Comparison of ENCODE assay signal across 8 cellular contexts in genomic region chrX:74422576-74423288, GRCh38. TPM values are rescaled to one million over a fixed set of nuclear protein-coding genes. Genes with fewer than 3 reads are reported as not detected.
A peak's percentile ranks its signal among the peaks of the same experiment; 100 is the strongest.
DNase-seq lines count a peak whose midpoint lies in the region; ATAC-seq and TF ChIP-seq lines count a peak whose summit lies in the region.

No MANE protein-coding gene starts in this region.

- TF ChIP-seq POLR2A in ovary (IDR thresholded peaks at IDR 0.05): peak; percentile 27

- no peaks in the 10 kb centered on the region for H3K36me3 ChIP-seq in ovary

- peak overlapping the region; percentile 52 for H3K4me3 ChIP-seq in ovary

- peak; percentile 62 to 69 for ATAC-seq in left cardiac atrium
- no peak for ATAC-seq in HG02973 (IDR thresholded peaks at IDR 0.05; ENCODE audit: unreplicated experiment)

- H3K9me3 ChIP-seq in ovary: no peaks in the 10 kb centered on the region

- DNase-seq in Ammon's horn (ENCODE audit: low spot score) (peak; percentile 63), HK-2 (ENCODE audit: unreplicated experiment) (peak; percentile 24), left cardiac atrium (peak; percentile 72), ovary (peak; percentile 64 to 77 (median 71)), NCI-H345 treated with DMSO at 0.1 percent for 48 hours (lab: John Stamatoyannopoulos, UW; ENCODE audit: unreplicated experiment) (no peak), cerebellar nuclear complex (lab: John Stamatoyannopoulos, UW) (no peak)

- TF ChIP-seq CTCF in ovary (IDR thresholded peaks at IDR 0.05): peak in 1 of 3 donors; percentile 8

- WGBS in ovary, 3 donors: 24 to 32% (median 32%) methylated on average over 42 to 44 of the region's 44 CpGs

- no peaks in the 10 kb centered on the region for H3K27me3 ChIP-seq in ovary

- H3K4me1 ChIP-seq in ovary (ENCODE audit: insufficient read depth): no peaks in the 10 kb centered on the region

- TF ChIP-seq EP300 in ovary (IDR thresholded peaks at IDR 0.05): no peak

- H3K27ac ChIP-seq in angular gyrus (ENCODE audit: low read depth, low read length) (peak overlapping the region; percentile 35), ovary (peak overlapping the region; percentile 51 to 81)

- intact Hi-C loops in left cardiac atrium (cut with DNase I): loop anchor here in 1 of 2 donors (5.0 kb wide), 1 partner anchor 115 kb away; no protein-coding TSS in a partner anchor
- intact Hi-C loops in ovary (cut with DNase I): loop anchor here in 1 of 4 donors (5.0 to 10.0 kb wide), 2 partner anchors 112 to 190 kb away; partner anchors contain the start of gene RLIM

RNA-seq across cellular contexts. Expression of gene SLC16A2, which starts 1.4 kb away (rescaled TPM):
- total RNA-seq in left cardiac atrium: 10 to 100 TPM in 1 of 2 donors, 1 to 10 TPM in 1; 9.1 to 12.3 TPM
- 10 to 100 TPM in 5 of 7 donors, 1 to 10 TPM in 2; 8.1 to 41.4 (median 24.1) TPM for total RNA-seq in ovary
- 10 to 100 TPM; 16.3 to 37.1 TPM for polyA plus RNA-seq in ovary

Comparison
In these comparisons a context has a peak if more than half of its experiments do, and no peak if none do; other contexts are left out.
1. DNase-seq: peak in Ammon's horn (single experiment), HK-2 (single experiment), left cardiac atrium (single experiment) and ovary (5 of 5); none in NCI-H345 treated with DMSO at 0.1 percent for 48 hours (single experiment) and cerebellar nuclear complex (0 of 2).